ENCODE assay signal across 1 cellular context in genomic region chr11:34665077-34665835, GRCh38.
A peak's percentile ranks its signal among the peaks of the same experiment; 100 is the strongest.
TF ChIP-seq lines count a peak whose summit lies in the region.

No MANE protein-coding gene starts in this region.

TF ChIP-seq in HepG2, 621 proteins besides CTCF, POLR2A, EP300 and RAD21 (continued from another document and continues in another):
- TF ChIP-seq, protein P1, sequence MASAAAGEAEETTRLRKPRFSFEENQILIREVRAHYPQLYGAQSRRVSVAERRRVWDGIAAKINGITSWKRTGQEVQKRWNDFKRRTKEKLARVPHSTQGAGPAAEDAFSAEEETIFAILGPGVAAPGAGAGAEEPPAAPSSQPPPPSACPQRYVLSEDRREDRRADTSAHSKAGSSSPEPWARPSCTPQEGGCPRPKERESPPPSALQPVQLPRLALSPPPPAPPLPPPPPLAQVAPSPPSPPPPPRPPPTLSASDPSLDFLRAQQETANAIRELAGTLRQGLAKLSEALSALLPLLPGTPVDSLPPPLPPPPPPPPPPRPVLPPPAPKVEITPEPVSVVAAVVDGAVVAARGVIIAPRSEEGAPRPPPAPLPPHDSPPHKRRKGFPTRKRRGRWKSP (CRISPR knock-in tag; IDR thresholded peaks at IDR 0.05) = no peak
- no peak for TF ChIP-seq ZNF790 (CRISPR knock-in tag; IDR thresholded peaks at IDR 0.05; ENCODE audit: borderline replicate concordance)
- TF ChIP-seq PCBP1 (IDR thresholded peaks at IDR 0.05; ENCODE audit: borderline replicate concordance, low read depth, low read length) = no peak
- TF ChIP-seq FOXP4 (CRISPR knock-in tag; IDR thresholded peaks at IDR 0.05) = peak; percentile 92
- TF ChIP-seq SMAD1 (CRISPR knock-in tag; IDR thresholded peaks at IDR 0.05; ENCODE audit: borderline replicate concordance, low read depth) = no peak
- TF ChIP-seq, protein P2, sequence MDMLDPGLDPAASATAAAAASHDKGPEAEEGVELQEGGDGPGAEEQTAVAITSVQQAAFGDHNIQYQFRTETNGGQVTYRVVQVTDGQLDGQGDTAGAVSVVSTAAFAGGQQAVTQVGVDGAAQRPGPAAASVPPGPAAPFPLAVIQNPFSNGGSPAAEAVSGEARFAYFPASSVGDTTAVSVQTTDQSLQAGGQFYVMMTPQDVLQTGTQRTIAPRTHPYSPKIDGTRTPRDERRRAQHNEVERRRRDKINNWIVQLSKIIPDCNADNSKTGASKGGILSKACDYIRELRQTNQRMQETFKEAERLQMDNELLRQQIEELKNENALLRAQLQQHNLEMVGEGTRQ (IDR thresholded peaks at IDR 0.05; ENCODE audit: low read depth, low read length) = no peak
- TF ChIP-seq, protein P2 (CRISPR knock-in tag; IDR thresholded peaks at IDR 0.05; ENCODE audit: borderline replicate concordance) = no peak
- TF ChIP-seq CENPX (CRISPR knock-in tag; IDR thresholded peaks at IDR 0.05) = no peak
- no peak for TF ChIP-seq ZNF225 (CRISPR knock-in tag; IDR thresholded peaks at IDR 0.05)
- TF ChIP-seq, protein P3, sequence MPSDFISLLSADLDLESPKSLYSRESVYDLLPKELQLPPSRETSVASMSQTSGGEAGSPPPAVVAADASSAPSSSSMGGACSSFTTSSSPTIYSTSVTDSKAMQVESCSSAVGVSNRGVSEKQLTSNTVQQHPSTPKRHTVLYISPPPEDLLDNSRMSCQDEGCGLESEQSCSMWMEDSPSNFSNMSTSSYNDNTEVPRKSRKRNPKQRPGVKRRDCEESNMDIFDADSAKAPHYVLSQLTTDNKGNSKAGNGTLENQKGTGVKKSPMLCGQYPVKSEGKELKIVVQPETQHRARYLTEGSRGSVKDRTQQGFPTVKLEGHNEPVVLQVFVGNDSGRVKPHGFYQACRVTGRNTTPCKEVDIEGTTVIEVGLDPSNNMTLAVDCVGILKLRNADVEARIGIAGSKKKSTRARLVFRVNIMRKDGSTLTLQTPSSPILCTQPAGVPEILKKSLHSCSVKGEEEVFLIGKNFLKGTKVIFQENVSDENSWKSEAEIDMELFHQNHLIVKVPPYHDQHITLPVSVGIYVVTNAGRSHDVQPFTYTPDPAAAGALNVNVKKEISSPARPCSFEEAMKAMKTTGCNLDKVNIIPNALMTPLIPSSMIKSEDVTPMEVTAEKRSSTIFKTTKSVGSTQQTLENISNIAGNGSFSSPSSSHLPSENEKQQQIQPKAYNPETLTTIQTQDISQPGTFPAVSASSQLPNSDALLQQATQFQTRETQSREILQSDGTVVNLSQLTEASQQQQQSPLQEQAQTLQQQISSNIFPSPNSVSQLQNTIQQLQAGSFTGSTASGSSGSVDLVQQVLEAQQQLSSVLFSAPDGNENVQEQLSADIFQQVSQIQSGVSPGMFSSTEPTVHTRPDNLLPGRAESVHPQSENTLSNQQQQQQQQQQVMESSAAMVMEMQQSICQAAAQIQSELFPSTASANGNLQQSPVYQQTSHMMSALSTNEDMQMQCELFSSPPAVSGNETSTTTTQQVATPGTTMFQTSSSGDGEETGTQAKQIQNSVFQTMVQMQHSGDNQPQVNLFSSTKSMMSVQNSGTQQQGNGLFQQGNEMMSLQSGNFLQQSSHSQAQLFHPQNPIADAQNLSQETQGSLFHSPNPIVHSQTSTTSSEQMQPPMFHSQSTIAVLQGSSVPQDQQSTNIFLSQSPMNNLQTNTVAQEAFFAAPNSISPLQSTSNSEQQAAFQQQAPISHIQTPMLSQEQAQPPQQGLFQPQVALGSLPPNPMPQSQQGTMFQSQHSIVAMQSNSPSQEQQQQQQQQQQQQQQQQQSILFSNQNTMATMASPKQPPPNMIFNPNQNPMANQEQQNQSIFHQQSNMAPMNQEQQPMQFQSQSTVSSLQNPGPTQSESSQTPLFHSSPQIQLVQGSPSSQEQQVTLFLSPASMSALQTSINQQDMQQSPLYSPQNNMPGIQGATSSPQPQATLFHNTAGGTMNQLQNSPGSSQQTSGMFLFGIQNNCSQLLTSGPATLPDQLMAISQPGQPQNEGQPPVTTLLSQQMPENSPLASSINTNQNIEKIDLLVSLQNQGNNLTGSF (CRISPR knock-in tag; IDR thresholded peaks at IDR 0.05) = no peak
- TF ChIP-seq ZNF138 (CRISPR knock-in tag; IDR thresholded peaks at IDR 0.05; ENCODE audit: low read depth) = no peak
- peak; percentile 57; the same call in 1 of the 2 replicates for TF ChIP-seq SALL1 (CRISPR knock-in tag; IDR thresholded peaks at IDR 0.05)
- TF ChIP-seq ZMAT5 (CRISPR knock-in tag; IDR thresholded peaks at IDR 0.05; ENCODE audit: borderline replicate concordance, low read depth) = no peak
- TF ChIP-seq MIER2 (CRISPR knock-in tag; IDR thresholded peaks at IDR 0.05) = peak; percentile 34; the same call in 1 of the 2 replicates
- TF ChIP-seq ZNF33A (CRISPR knock-in tag; IDR thresholded peaks at IDR 0.05; ENCODE audit: borderline replicate concordance) = no peak
- TF ChIP-seq ZNF83 (CRISPR knock-in tag; IDR thresholded peaks at IDR 0.05; ENCODE audit: borderline replicate concordance) = no peak
- TF ChIP-seq TRIM24 (CRISPR knock-in tag; IDR thresholded peaks at IDR 0.05) = no peak
- peak; percentile 83; the same call in 1 of the 2 replicates for TF ChIP-seq PITX1 (CRISPR knock-in tag; IDR thresholded peaks at IDR 0.05)
- TF ChIP-seq TFDP1 (CRISPR knock-in tag; IDR thresholded peaks at IDR 0.05; ENCODE audit: borderline replicate concordance) = no peak
- TF ChIP-seq RERE (CRISPR knock-in tag; IDR thresholded peaks at IDR 0.05; ENCODE audit: low read depth) = peak; percentile 93; the same call in 1 of the 2 replicates
- TF ChIP-seq THAP11 (CRISPR knock-in tag; IDR thresholded peaks at IDR 0.05) = peak; percentile 31; the same call in 1 of the 2 replicates
- TF ChIP-seq ZNF264 (CRISPR knock-in tag; IDR thresholded peaks at IDR 0.05) = 0 out of 2 replicates have a peak, but pooled peaks have one; percentile 58
- no peak for TF ChIP-seq PHF20 (CRISPR knock-in tag; IDR thresholded peaks at IDR 0.05)
- peak; percentile 33; the same call in 1 of the 2 replicates for TF ChIP-seq HNF1B (CRISPR knock-in tag; IDR thresholded peaks at IDR 0.05)
- no peak for TF ChIP-seq NAIF1 (CRISPR knock-in tag; IDR thresholded peaks at IDR 0.05; ENCODE audit: borderline replicate concordance)
- TF ChIP-seq PREB (CRISPR knock-in tag; IDR thresholded peaks at IDR 0.05) = no peak
- no peak for TF ChIP-seq ATAD3A (CRISPR knock-in tag; IDR thresholded peaks at IDR 0.05)
- no peak for TF ChIP-seq ZNF772 (CRISPR knock-in tag; IDR thresholded peaks at IDR 0.05)
- TF ChIP-seq ZNF441 (CRISPR knock-in tag; IDR thresholded peaks at IDR 0.05; ENCODE audit: borderline replicate concordance) = no peak
- no peak for TF ChIP-seq ZNF121 (CRISPR knock-in tag; IDR thresholded peaks at IDR 0.05)
- TF ChIP-seq KLF15 (CRISPR knock-in tag; IDR thresholded peaks at IDR 0.05; ENCODE audit: borderline replicate concordance) = no peak
- TF ChIP-seq DNMT1 (CRISPR knock-in tag; IDR thresholded peaks at IDR 0.05) = no peak
- TF ChIP-seq NPAS2 (CRISPR knock-in tag; IDR thresholded peaks at IDR 0.05; ENCODE audit: borderline replicate concordance) = no peak
- TF ChIP-seq, protein P4, sequence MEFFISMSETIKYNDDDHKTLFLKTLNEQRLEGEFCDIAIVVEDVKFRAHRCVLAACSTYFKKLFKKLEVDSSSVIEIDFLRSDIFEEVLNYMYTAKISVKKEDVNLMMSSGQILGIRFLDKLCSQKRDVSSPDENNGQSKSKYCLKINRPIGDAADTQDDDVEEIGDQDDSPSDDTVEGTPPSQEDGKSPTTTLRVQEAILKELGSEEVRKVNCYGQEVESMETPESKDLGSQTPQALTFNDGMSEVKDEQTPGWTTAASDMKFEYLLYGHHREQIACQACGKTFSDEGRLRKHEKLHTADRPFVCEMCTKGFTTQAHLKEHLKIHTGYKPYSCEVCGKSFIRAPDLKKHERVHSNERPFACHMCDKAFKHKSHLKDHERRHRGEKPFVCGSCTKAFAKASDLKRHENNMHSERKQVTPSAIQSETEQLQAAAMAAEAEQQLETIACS (CRISPR knock-in tag; IDR thresholded peaks at IDR 0.05) = no peak
- TF ChIP-seq NR2C2 (CRISPR knock-in tag; IDR thresholded peaks at IDR 0.05; ENCODE audit: borderline replicate concordance) = peak; percentile 2; the same call in 1 of the 2 replicates
- no peak for TF ChIP-seq TAF15 (IDR thresholded peaks at IDR 0.05; ENCODE audit: low read depth, low read length, poor library complexity, severe bottlenecking)
- TF ChIP-seq RXRB (CRISPR knock-in tag; IDR thresholded peaks at IDR 0.05; ENCODE audit: borderline replicate concordance) = peak; percentile 84; the same call in 1 of the 2 replicates
